7 cellular contexts compared by ENCODE assay signal in the genomic region with DNA sequence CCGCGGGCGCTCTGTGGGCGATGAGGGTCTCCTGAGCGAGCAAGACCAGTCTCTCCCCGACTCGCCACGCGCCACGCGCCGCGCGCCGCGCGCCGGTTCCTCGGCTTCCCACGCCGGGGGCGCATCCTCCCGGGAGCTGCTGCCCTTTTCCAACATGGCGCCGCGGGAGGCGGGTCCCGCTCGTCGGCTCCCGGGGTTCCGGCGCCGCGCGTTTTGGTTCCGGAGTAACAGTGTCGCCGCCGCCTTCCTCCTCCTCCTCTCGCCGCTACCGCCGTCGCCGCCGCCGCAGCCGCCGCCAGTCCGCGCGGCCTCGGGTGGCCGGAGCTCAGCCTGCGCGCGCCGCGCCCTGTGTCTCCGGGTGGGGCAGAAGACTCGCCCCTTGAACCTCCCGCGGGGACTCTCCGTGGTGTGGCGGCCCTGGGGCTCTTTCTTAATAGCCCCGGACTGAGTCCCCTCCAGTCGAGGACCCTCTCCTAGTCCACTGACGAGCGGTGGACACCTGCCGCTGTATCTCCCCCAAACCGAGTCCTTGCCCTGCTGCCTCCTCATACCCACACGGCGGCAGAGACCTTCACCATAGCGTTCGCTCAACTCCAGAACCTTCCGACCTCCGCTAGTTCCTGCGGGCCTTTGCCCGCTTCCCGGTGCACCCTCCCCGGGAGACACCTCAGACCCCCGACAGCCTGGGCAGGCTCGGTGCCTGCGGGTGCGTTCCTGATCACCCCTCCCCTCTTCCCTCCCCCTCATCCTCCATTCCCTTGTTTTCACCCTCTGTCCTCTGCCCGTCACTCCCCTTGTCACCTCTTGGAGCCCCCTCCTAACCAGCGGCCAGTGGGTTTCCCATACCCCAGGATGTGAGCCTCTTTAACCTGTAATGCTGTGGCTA. TPM values are rescaled to one million over a fixed set of nuclear protein-coding genes. Genes with fewer than 3 reads are reported as not detected.
DNase-seq lines count a peak whose midpoint lies in the region; ATAC-seq and TF ChIP-seq lines count a peak whose summit lies in the region.

A gene (plus strand): TSS at position 242 of the 886 bp plus-strand sequence. CDS start 633 bp downstream, at position 875.

- H3K36me3 ChIP-seq in OCI-LY3 (replicated peaks; ENCODE audit: low read depth, low read length) = no peaks in the 10 kb centered on the region

- H3K27ac ChIP-seq in OCI-LY3 (ENCODE audit: low read length) (peak within 1 kb of the TSS; percentile 33), epithelial cell of prostate (peak within 1 kb of the TSS; percentile 45)

- peaks cover 33% of the 10 kb centered on the region for H3K4me1 ChIP-seq in OCI-LY3 (ENCODE audit: low read length)

- peak within 1 kb of the TSS; percentile 84 for H3K4me3 ChIP-seq in OCI-LY3 (ENCODE audit: low read length)

- peak; percentile 52 for ATAC-seq in GM18511 (IDR thresholded peaks at IDR 0.05; ENCODE audit: unreplicated experiment)
- peak; percentile 46 for ATAC-seq in HG03571 (IDR thresholded peaks at IDR 0.05; ENCODE audit: unreplicated experiment)

- no peaks in the 10 kb centered on the region for H3K9me3 ChIP-seq in OCI-LY3 (ENCODE audit: insufficient read depth, low read length)

- DNase-seq in activated T-cell treated with anti-CD3 and anti-CD28 coated beads for 24 hours (ENCODE audit: low read depth) (peak; percentile 77), epithelial cell of prostate (ENCODE audit: low read depth, low spot score) (no peak), mucosa of gallbladder (ENCODE audit: low spot score) (peak; percentile 86)
- DNase-seq in stimulated activated CD8-positive, alpha-beta memory T cell treated with anti-CD3 and anti-CD28 coated beads, Interleukin-4, amount 100 ng/mL, for 1 hour (ENCODE audit: low read depth in 2 of 2, low spot score in 1 of 2) = peak; percentile 57 to 58

- no peak for TF ChIP-seq CTCF in OCI-LY3 (IDR thresholded peaks at IDR 0.05; ENCODE audit: low read depth, low read length)

- H3K79me2 ChIP-seq in OCI-LY3 (ENCODE audit: low read length) = no peaks in the 10 kb centered on the region; the same call in 1 of the 2 replicates

- peak within 1 kb of the TSS; percentile 78 for H3K9ac ChIP-seq in OCI-LY3 (ENCODE audit: low read length)

- peak within 1 kb of the TSS; percentile 94 for H3K4me2 ChIP-seq in OCI-LY3 (ENCODE audit: low read length)

- H4K20me1 ChIP-seq in OCI-LY3 (ENCODE audit: insufficient read depth, low read length) = peaks cover 7% of the 10 kb centered on the region

- peak within 1 kb of the TSS; percentile 82 for H2AFZ ChIP-seq in OCI-LY3 (ENCODE audit: low read depth, low read length)

- H3K27me3 ChIP-seq in OCI-LY3 (ENCODE audit: low read depth, low read length) = peaks cover 13% of the 10 kb centered on the region

RNA-seq across cellular contexts. Expression of the gene that starts here (rescaled TPM):
- total RNA-seq in mucosa of gallbladder = 17.8 TPM
